22 cellular contexts compared by ENCODE assay signal in the genomic region with DNA sequence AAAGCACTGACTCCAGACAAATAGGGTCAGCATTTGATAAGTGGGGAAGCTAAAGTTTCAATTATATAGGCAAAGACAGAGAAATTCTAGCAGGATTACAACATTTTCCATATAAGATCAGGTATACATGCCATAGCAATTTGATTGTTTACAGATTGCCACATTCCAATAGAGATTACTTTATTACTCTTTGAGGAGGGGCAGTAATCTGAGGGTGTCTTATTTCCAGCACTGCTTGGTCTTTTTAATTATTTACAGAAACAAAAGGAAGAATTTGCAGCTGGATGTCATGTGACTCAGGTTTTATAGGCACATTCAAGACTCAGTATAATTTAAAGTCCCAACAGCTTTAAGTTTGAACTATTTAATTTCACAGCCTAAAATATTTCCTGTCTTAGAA. TPM values are rescaled to one million over a fixed set of nuclear protein-coding genes. Genes with fewer than 3 reads are reported as not detected.
A peak's percentile ranks its signal among the peaks of the same experiment; 100 is the strongest.
DNase-seq lines count a peak whose midpoint lies in the region; ATAC-seq, FAIRE-seq and TF ChIP-seq lines count a peak whose summit lies in the region.
"Had no signal": no experiment of that assay in that cellular context is flagged by ENCODE, and none has a peak within 500 bp of the region (broad histone marks: within the 10 kb centered on the region; RNA-seq: fewer than 3 reads in every experiment).

No MANE protein-coding gene starts in this region.

- intact Hi-C loops in mucosa of descending colon (cut with DNase I, micrococcal nuclease): no loop called here
- intact Hi-C loops in activated CD4-positive, alpha-beta memory T cell treated with anti-CD3 and anti-CD28 coated beads for 36 hours (cut with micrococcal nuclease): no loop called here

- ATAC-seq in mucosa of descending colon: peak; percentile 90
- ATAC-seq in GM18502 (IDR thresholded peaks at IDR 0.05; ENCODE audit: poor library complexity, unreplicated experiment): no peak
- ATAC-seq: CD8-positive, alpha-beta T cell; HCT116 had no signal

- H3K36me3 ChIP-seq in SJSA1: no peaks in the 10 kb centered on the region
- no peaks in the 10 kb centered on the region for H3K36me3 ChIP-seq in mucosa of descending colon (ENCODE audit: low read depth)

- no peaks in the 10 kb centered on the region; the same call in 1 of the 2 replicates for H3K27me3 ChIP-seq in SJSA1 (replicated peaks)

- H3K9me3 ChIP-seq in SJSA1 (replicated peaks): peaks cover 9% of the 10 kb centered on the region
- H3K9me3 ChIP-seq in mucosa of descending colon: peaks cover 13% of the 10 kb centered on the region

- H3K27me3 Mint-ChIP-seq in activated CD4-positive, alpha-beta memory T cell treated with anti-CD3 and anti-CD28 coated beads for 36 hours: no peaks in the 10 kb centered on the region
- H3K27me3 Mint-ChIP-seq: B cell, IgD-negative memory B cell had no signal

- TF ChIP-seq CTCF in mucosa of descending colon (IDR thresholded peaks at IDR 0.05): no peak

- DNase-seq in SJSA1 (ENCODE audit: low read depth in 1 of 2, low spot score in 2 of 2): no peak
- peak in 1 of 3 donors; percentile 12 for DNase-seq in mucosa of descending colon
- no peak for DNase-seq in NOMO-1 treated with DMSO at 0.1 percent for 48 hours (lab: John Stamatoyannopoulos, UW; ENCODE audit: unreplicated experiment)
- DNase-seq in activated CD4-positive, alpha-beta memory T cell treated with anti-CD3 and anti-CD28 coated beads for 36 hours: no peak
- no peak for DNase-seq in EL
- DNase-seq: Caco-2; CD8-positive, alpha-beta T cell; NCI-H1048; NCI-H1694; NCI-H345; NCI-H510A treated with DMSO at 0.1 percent for 48 hours; NCI-H774; Right ventricle myocardium superior had no signal

- peaks cover 4% of the 10 kb centered on the region; the same call in 1 of the 2 replicates for H3K4me1 ChIP-seq in SJSA1 (replicated peaks)
- peaks cover 12% of the 10 kb centered on the region for H3K4me1 ChIP-seq in mucosa of descending colon (ENCODE audit: low read depth)
- H3K4me1 ChIP-seq: Caco-2 had no signal

- no peak overlapping the region for H3K4me3 Mint-ChIP-seq in activated CD4-positive, alpha-beta memory T cell treated with anti-CD3 and anti-CD28 coated beads for 36 hours
- H3K4me3 Mint-ChIP-seq: B cell; CD8-positive, alpha-beta T cell; IgD-negative memory B cell had no signal

- H3K4me1 Mint-ChIP-seq in activated CD4-positive, alpha-beta memory T cell treated with anti-CD3 and anti-CD28 coated beads for 36 hours (ENCODE audit: low read depth): no peaks in the 10 kb centered on the region
- H3K4me1 Mint-ChIP-seq: B cell, IgD-negative memory B cell had no signal

- peak overlapping the region; percentile 27; the same call in 1 of the 2 replicates for H3K27ac ChIP-seq in SJSA1
- H3K27ac ChIP-seq: C4-2B, HL-60 had no signal

- H3K4me3 ChIP-seq in SJSA1 (no peak overlapping the region), mucosa of descending colon (no peak overlapping the region)

- CTCF ChIA-PET in activated CD4-positive, alpha-beta memory T cell treated with anti-CD3 and anti-CD28 coated beads for 36 hours (lab: Charles Lee): no interaction called here

- peak; percentile 54 for FAIRE-seq in endometrium (lab: Jason Lieb, UNC)
- FAIRE-seq: GM12892, GM19239 had no signal

- no peaks in the 10 kb centered on the region for H3K36me3 Mint-ChIP-seq in activated CD4-positive, alpha-beta memory T cell treated with anti-CD3 and anti-CD28 coated beads for 36 hours
- H3K36me3 Mint-ChIP-seq: CD8-positive, alpha-beta T cell had no signal

- no peaks in the 10 kb centered on the region for H3K9me3 Mint-ChIP-seq in activated CD4-positive, alpha-beta memory T cell treated with anti-CD3 and anti-CD28 coated beads for 36 hours
- H3K9me3 Mint-ChIP-seq: CD8-positive, alpha-beta T cell had no signal

- POLR2A ChIA-PET in activated CD4-positive, alpha-beta memory T cell treated with anti-CD3 and anti-CD28 coated beads for 36 hours (lab: Charles Lee): no interaction called here

- H3K27ac Mint-ChIP-seq in activated CD4-positive, alpha-beta memory T cell treated with anti-CD3 and anti-CD28 coated beads for 36 hours: no peak overlapping the region
- H3K27ac Mint-ChIP-seq: B cell; CD8-positive, alpha-beta T cell; IgD-negative memory B cell had no signal

RNA-seq across cellular contexts. Expression of a gene that starts 42.5 kb away (rescaled TPM):
- 2.1 and 2.6 TPM in 2 replicates for total RNA-seq in SJSA1 (2014; rRNA removed; shearing (Covaris generic))
- total RNA-seq in mucosa of descending colon: 10 to 100 TPM; 11.6 to 33.7 (median 20.6) TPM
- not detected for total RNA-seq in activated CD4-positive, alpha-beta memory T cell treated with anti-CD3 and anti-CD28 coated beads for 36 hours
- total RNA-seq: B cell; CD8-positive, alpha-beta T cell; Right ventricle myocardium superior had no signal
